In the genomic region with DNA sequence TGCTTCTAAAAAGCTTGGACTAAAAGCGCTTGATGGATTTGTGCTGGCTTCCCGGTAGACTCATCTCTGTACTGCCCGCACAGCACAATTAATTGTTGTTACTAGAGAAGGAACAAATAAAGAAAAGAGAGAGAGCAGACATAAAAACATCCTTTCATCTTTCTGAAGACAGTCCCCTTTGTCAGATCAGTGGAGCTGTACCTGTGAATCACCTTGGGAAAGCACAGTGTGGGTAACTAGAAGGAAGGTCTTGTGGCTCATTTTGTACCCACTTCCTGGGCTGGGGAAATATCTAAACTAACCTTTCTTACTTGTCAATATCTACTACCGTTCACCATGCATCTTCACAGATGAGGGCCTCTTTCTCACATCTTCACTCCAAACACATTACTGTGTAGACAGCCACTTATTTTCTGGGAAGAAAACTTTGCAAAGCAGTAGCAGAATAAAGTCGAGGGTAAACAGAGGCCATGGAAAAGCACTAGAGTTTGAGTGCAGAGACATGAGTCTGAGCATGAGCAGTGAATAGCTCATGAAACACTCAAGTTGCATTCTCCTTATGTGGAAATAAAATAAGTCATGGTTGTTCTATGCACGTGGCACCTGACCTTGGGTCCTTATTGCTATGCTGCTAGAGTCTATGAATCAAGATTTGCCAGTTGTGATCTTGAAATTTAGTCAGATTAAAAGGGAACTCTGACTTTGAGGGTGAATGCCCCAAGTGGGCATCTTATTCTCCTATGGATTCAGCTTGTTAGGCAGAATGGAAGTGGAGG, we compare ENCODE assay signal across 11 cellular contexts.
A peak's percentile ranks its signal among the peaks of the same experiment; 100 is the strongest.
DNase-seq lines count a peak whose midpoint lies in the region; ATAC-seq and TF ChIP-seq lines count a peak whose summit lies in the region.
"Had no signal": no experiment of that assay in that cellular context is flagged by ENCODE, and none has a peak within 500 bp of the region (broad histone marks: within the 10 kb centered on the region; RNA-seq: fewer than 3 reads in every experiment).

No MANE protein-coding gene starts in this region.

- peaks cover 52% of the 10 kb centered on the region for H3K4me1 Mint-ChIP-seq in CD8-positive, alpha-beta T cell (ENCODE audit: low read depth)
- H3K4me1 Mint-ChIP-seq in T-helper 2 cell treated with Interferon-gamma antibody and Interleukin-4, amounts not matched to agents 5 μg/mL and 100 μg/mL, for 36 hours (ENCODE audit: low read depth): peaks cover 42% of the 10 kb centered on the region
- H3K4me1 Mint-ChIP-seq in activated naive CD8-positive, alpha-beta T cell treated with anti-CD3 and anti-CD28 coated beads for 36 hours: peaks cover 48% of the 10 kb centered on the region

- POLR2A ChIA-PET in CD8-positive, alpha-beta T cell (lab: Charles Lee): interaction anchor here (1.0 to 1.3 kb wide), 3 partner anchors 8 to 579 kb away, joined by 3 to 5 read pairs (median 4); no protein-coding TSS in a partner anchor

- no peaks in the 10 kb centered on the region for H3K27me3 ChIP-seq in CD8-positive, alpha-beta T cell (ENCODE audit: insufficient read depth, low read length)
- H3K27me3 ChIP-seq in dorsolateral prefrontal cortex: no peaks in the 10 kb centered on the region

- intact Hi-C loops in CD8-positive, alpha-beta T cell (cut with DNase I, micrococcal nuclease): loop anchor here in 1 of 2 experiments (2.0 to 5.0 kb wide), 4 partner anchors 16 to 580 kb away; no protein-coding TSS in a partner anchor
- intact Hi-C loops in dorsolateral prefrontal cortex (cut with DNase I): no loop called here

- H3K27ac ChIP-seq in CD8-positive, alpha-beta T cell (ENCODE audit: low read depth, low read length): no peak overlapping the region
- no peak overlapping the region for H3K27ac ChIP-seq in dorsolateral prefrontal cortex

- H3K27ac Mint-ChIP-seq in CD8-positive, alpha-beta T cell: peak overlapping the region; percentile 87
- peak overlapping the region; percentile 77 for H3K27ac Mint-ChIP-seq in T-helper 2 cell treated with Interferon-gamma antibody and Interleukin-4, amounts not matched to agents 5 μg/mL and 100 μg/mL, for 36 hours
- H3K27ac Mint-ChIP-seq in activated naive CD8-positive, alpha-beta T cell treated with anti-CD3 and anti-CD28 coated beads for 36 hours: peak overlapping the region; percentile 85
- H3K27ac Mint-ChIP-seq: mesothelial cell of epicardium had no signal

- CTCF ChIA-PET in CD8-positive, alpha-beta T cell (lab: Charles Lee): interaction anchor here (1.0 to 1.7 kb wide), 4 partner anchors 576 to 631 kb away, joined by 3 to 5 read pairs (median 4); no protein-coding TSS in a partner anchor

- H3K9me3 Mint-ChIP-seq in CD8-positive, alpha-beta T cell: peaks cover 5% of the 10 kb centered on the region
- peaks cover 5% of the 10 kb centered on the region for H3K9me3 Mint-ChIP-seq in T-helper 2 cell treated with Interferon-gamma antibody and Interleukin-4, amounts not matched to agents 5 μg/mL and 100 μg/mL, for 36 hours
- H3K9me3 Mint-ChIP-seq in activated naive CD8-positive, alpha-beta T cell treated with anti-CD3 and anti-CD28 coated beads for 36 hours: peaks cover 4% of the 10 kb centered on the region

- DNase-seq in CD8-positive, alpha-beta T cell: peak in 5 of 7 experiments; percentile 19 to 54 (median 36)
- DNase-seq in T-helper 2 cell treated with Interferon-gamma antibody and Interleukin-4, amounts not matched to agents 5 μg/mL and 100 μg/mL, for 36 hours (ENCODE audit: low spot score): peak; percentile 74
- DNase-seq in activated naive CD8-positive, alpha-beta T cell treated with anti-CD3 and anti-CD28 coated beads for 36 hours: peak; percentile 58
- DNase-seq in renal cortical epithelial cell (ENCODE audit: low read depth) (peak; percentile 38), NCI-H446 (lab: John Stamatoyannopoulos, UW) (no peak), NCI-H2107 (lab: John Stamatoyannopoulos, UW) (no peak), SIG-M5 (lab: John Stamatoyannopoulos, UW) (no peak), dorsolateral prefrontal cortex (no peak)
- DNase-seq: retina had no signal

- H3K9me3 ChIP-seq in CD8-positive, alpha-beta T cell (ENCODE audit: low read length): no peaks in the 10 kb centered on the region

- no peaks in the 10 kb centered on the region for H3K27me3 Mint-ChIP-seq in CD8-positive, alpha-beta T cell (ENCODE audit: low read depth)
- H3K27me3 Mint-ChIP-seq in T-helper 2 cell treated with Interferon-gamma antibody and Interleukin-4, amounts not matched to agents 5 μg/mL and 100 μg/mL, for 36 hours (ENCODE audit: low read depth): peaks cover 2% of the 10 kb centered on the region
- H3K27me3 Mint-ChIP-seq in activated naive CD8-positive, alpha-beta T cell treated with anti-CD3 and anti-CD28 coated beads for 36 hours: no peaks in the 10 kb centered on the region

- ATAC-seq in CD8-positive, alpha-beta T cell: peak; percentile 92
- ATAC-seq: Panc1 had no signal

- H3K4me3 ChIP-seq in CD8-positive, alpha-beta T cell (ENCODE audit: low read depth, low read length): no peak overlapping the region
- no peak overlapping the region for H3K4me3 ChIP-seq in dorsolateral prefrontal cortex

- TF ChIP-seq CTCF in CD8-positive, alpha-beta T cell (IDR thresholded peaks at IDR 0.05): no peak
- no peak for TF ChIP-seq CTCF in dorsolateral prefrontal cortex (IDR thresholded peaks at IDR 0.05 in 54 of 56, conservative IDR thresholded peaks at IDR 0.05 in 2 of 56; ENCODE audit: low read depth in 1 of 56, partially characterized antibody in 56 of 56)

- peaks cover 21% of the 10 kb centered on the region for H3K4me1 ChIP-seq in CD8-positive, alpha-beta T cell (ENCODE audit: insufficient read depth, low read length)

- peak overlapping the region; percentile 29 for H3K4me3 Mint-ChIP-seq in CD8-positive, alpha-beta T cell
- peak overlapping the region; percentile 61 for H3K4me3 Mint-ChIP-seq in T-helper 2 cell treated with Interferon-gamma antibody and Interleukin-4, amounts not matched to agents 5 μg/mL and 100 μg/mL, for 36 hours
- peak overlapping the region; percentile 38 for H3K4me3 Mint-ChIP-seq in activated naive CD8-positive, alpha-beta T cell treated with anti-CD3 and anti-CD28 coated beads for 36 hours
- H3K4me3 Mint-ChIP-seq: mesothelial cell of epicardium had no signal

- peaks cover 5% of the 10 kb centered on the region for H3K36me3 Mint-ChIP-seq in CD8-positive, alpha-beta T cell
- H3K36me3 Mint-ChIP-seq in T-helper 2 cell treated with Interferon-gamma antibody and Interleukin-4, amounts not matched to agents 5 μg/mL and 100 μg/mL, for 36 hours (ENCODE audit: low read depth): peaks cover 26% of the 10 kb centered on the region
- peaks cover 26% of the 10 kb centered on the region for H3K36me3 Mint-ChIP-seq in activated naive CD8-positive, alpha-beta T cell treated with anti-CD3 and anti-CD28 coated beads for 36 hours

- H3K36me3 ChIP-seq in CD8-positive, alpha-beta T cell (ENCODE audit: insufficient read depth, low read length): no peaks in the 10 kb centered on the region

Comparison
In these comparisons a context has a peak if more than half of its experiments do, and no peak if none do; other contexts are left out.
1. DNase-seq: peak in CD8-positive, alpha-beta T cell (5 of 7), T-helper 2 cell treated with Interferon-gamma antibody and Interleukin-4, amounts not matched to agents 5 μg/mL and 100 μg/mL, for 36 hours (single experiment), activated naive CD8-positive, alpha-beta T cell treated with anti-CD3 and anti-CD28 coated beads for 36 hours (single experiment) and renal cortical epithelial cell (single experiment); none in NCI-H446 (0 of 2), NCI-H2107 (single experiment), SIG-M5 (single experiment) and dorsolateral prefrontal cortex (0 of 10).
2. Peak in every context shown above with its lines, with median percentiles within 50 percentile points of each other: H3K27ac Mint-ChIP-seq and H3K4me3 Mint-ChIP-seq.